Comparison of ENCODE assay signal across 10 cellular contexts in the genomic region with DNA sequence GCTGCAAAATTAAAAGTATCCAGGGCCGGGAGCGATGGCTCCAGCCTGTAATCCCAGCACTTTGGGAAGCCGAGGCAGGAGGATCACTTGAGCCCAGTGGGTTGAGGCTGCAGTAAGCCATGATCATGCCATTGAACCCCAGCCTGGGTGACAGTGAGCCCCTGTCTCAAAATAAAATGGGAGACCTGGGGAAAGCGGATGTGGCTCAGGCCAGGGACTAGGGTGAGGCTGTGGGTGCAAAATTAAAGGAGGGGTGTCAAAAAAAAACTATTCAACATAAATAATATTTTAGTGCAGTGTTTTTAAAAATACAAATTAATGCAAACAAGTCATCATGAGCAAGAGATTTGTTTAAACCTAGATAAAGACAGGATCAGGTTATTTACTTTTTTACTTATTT.
A peak's percentile ranks its signal among the peaks of the same experiment; 100 is the strongest.
DNase-seq lines count a peak whose midpoint lies in the region; ATAC-seq, FAIRE-seq and TF ChIP-seq lines count a peak whose summit lies in the region.
"Had no signal": no experiment of that assay in that cellular context is flagged by ENCODE, and none has a peak within 500 bp of the region (broad histone marks: within the 10 kb centered on the region; RNA-seq: fewer than 3 reads in every experiment).

No MANE protein-coding gene starts in this region.

- POLR2A ChIA-PET in activated naive CD8-positive, alpha-beta T cell treated with anti-CD3 and anti-CD28 coated beads, Interleukin-2, amount 10 ng/mL, durations not matched to agents 7 days and 5 days (lab: Charles Lee): no interaction called here

- H3K9me3 Mint-ChIP-seq in activated naive CD8-positive, alpha-beta T cell treated with anti-CD3 and anti-CD28 coated beads, Interleukin-2, amount 10 ng/mL, durations not matched to agents 7 days and 5 days: no peaks in the 10 kb centered on the region

- H3K4me1 Mint-ChIP-seq in activated naive CD8-positive, alpha-beta T cell treated with anti-CD3 and anti-CD28 coated beads, Interleukin-2, amount 10 ng/mL, durations not matched to agents 7 days and 5 days: peaks cover 6% of the 10 kb centered on the region

- H3K27ac ChIP-seq in kidney (ENCODE audit: low read depth in 2 of 2, low read length in 2 of 2): peak overlapping the region in 1 of 2 donors; percentile 23
- H3K27ac ChIP-seq in smooth muscle cell (ENCODE audit: low read depth): peak overlapping the region; percentile 62

- no peak for TF ChIP-seq CTCF in kidney (IDR thresholded peaks at IDR 0.05; ENCODE audit: borderline replicate concordance, extremely low read depth, insufficient read depth)
- TF ChIP-seq CTCF in smooth muscle cell (IDR thresholded peaks at IDR 0.05; ENCODE audit: borderline replicate concordance, insufficient read depth, poor library complexity, severe bottlenecking): no peak

- H3K4me1 ChIP-seq in kidney (ENCODE audit: control insufficient read depth in 1 of 2, insufficient read depth in 1 of 2, low read depth in 1 of 2, low read length in 2 of 2): peaks cover 0 to 4% of the 10 kb centered on the region in 2 donors
- peaks cover 32% of the 10 kb centered on the region for H3K4me1 ChIP-seq in smooth muscle cell (ENCODE audit: low read depth)

- H3K36me3 Mint-ChIP-seq in activated naive CD8-positive, alpha-beta T cell treated with anti-CD3 and anti-CD28 coated beads, Interleukin-2, amount 10 ng/mL, durations not matched to agents 7 days and 5 days: no peaks in the 10 kb centered on the region

- no peak for DNase-seq in H7
- DNase-seq in activated naive CD8-positive, alpha-beta T cell treated with anti-CD3 and anti-CD28 coated beads, Interleukin-2, amount 10 ng/mL, durations not matched to agents 7 days and 5 days: no peak
- DNase-seq in kidney: no peak
- no peak for DNase-seq in smooth muscle cell (lab: John Stamatoyannopoulos, UW; ENCODE audit: unreplicated experiment)
- no peak for DNase-seq in DMS53 treated with DMSO at 0.1 percent for 48 hours (lab: John Stamatoyannopoulos, UW; ENCODE audit: unreplicated experiment)
- DNase-seq in SIG-M5 (lab: John Stamatoyannopoulos, UW): no peak
- DNase-seq in medulla oblongata (ENCODE audit: extremely low spot score): no peak
- DNase-seq: KBM-7 had no signal

- WGBS in smooth muscle cell (ENCODE audit: low lambda C conversion rate): 78% methylated on average over 4 of the region's 4 CpGs

- H3K27me3 Mint-ChIP-seq in activated naive CD8-positive, alpha-beta T cell treated with anti-CD3 and anti-CD28 coated beads, Interleukin-2, amount 10 ng/mL, durations not matched to agents 7 days and 5 days: peaks cover 47% of the 10 kb centered on the region

- H3K4me3 ChIP-seq in H7 (ENCODE audit: insufficient read depth, low read depth, low read length): peak overlapping the region; percentile 27; the same call in 1 of the 2 replicates
- H3K4me3 ChIP-seq in kidney (ENCODE audit: low read length in 2 of 2): peak overlapping the region; percentile 14 to 67
- H3K4me3 ChIP-seq in smooth muscle cell: peak overlapping the region; percentile 40

- H2AFZ ChIP-seq in smooth muscle cell (ENCODE audit: low read depth): peak overlapping the region; percentile 84

- H3K9me3 ChIP-seq in kidney (ENCODE audit: control insufficient read depth in 1 of 2, low read length in 2 of 2): no peaks in the 10 kb centered on the region
- no peaks in the 10 kb centered on the region for H3K9me3 ChIP-seq in smooth muscle cell (replicated peaks; ENCODE audit: low read depth)
- H3K9me3 ChIP-seq: pancreas had no signal

- H3K36me3 ChIP-seq in H7 (replicated peaks; ENCODE audit: control insufficient read depth, insufficient read depth, low read length) (no peaks in the 10 kb centered on the region), kidney (ENCODE audit: control insufficient read depth in 1 of 2, insufficient read depth in 2 of 2, low read length in 2 of 2) (no peaks in the 10 kb centered on the region), smooth muscle cell (ENCODE audit: low read depth) (no peaks in the 10 kb centered on the region)
- H3K36me3 ChIP-seq: pancreas had no signal

- H3K9ac ChIP-seq in kidney (ENCODE audit: low read length in 2 of 2): peak overlapping the region in 1 of 2 donors; percentile 58
- H3K9ac ChIP-seq in smooth muscle cell (ENCODE audit: low read depth): no peak overlapping the region

- peak overlapping the region; percentile 50 for H3K4me3 Mint-ChIP-seq in activated naive CD8-positive, alpha-beta T cell treated with anti-CD3 and anti-CD28 coated beads, Interleukin-2, amount 10 ng/mL, durations not matched to agents 7 days and 5 days

- no peak overlapping the region for H3K27ac Mint-ChIP-seq in activated naive CD8-positive, alpha-beta T cell treated with anti-CD3 and anti-CD28 coated beads, Interleukin-2, amount 10 ng/mL, durations not matched to agents 7 days and 5 days

- ATAC-seq in activated naive CD8-positive, alpha-beta T cell treated with anti-CD3 and anti-CD28 coated beads, Interleukin-2, amount 10 ng/mL, durations not matched to agents 7 days and 5 days (ENCODE audit: low read depth): no peak

- H4K20me1 ChIP-seq in smooth muscle cell (ENCODE audit: low read depth): no peaks in the 10 kb centered on the region

- H3K79me2 ChIP-seq in smooth muscle cell (ENCODE audit: low read depth): no peaks in the 10 kb centered on the region

- peaks cover 6% of the 10 kb centered on the region; the same call in 1 of the 2 replicates for H3K27me3 ChIP-seq in H7 (ENCODE audit: control insufficient read depth, insufficient read depth, low read length)
- H3K27me3 ChIP-seq in smooth muscle cell (ENCODE audit: low read depth): no peaks in the 10 kb centered on the region
- H3K27me3 ChIP-seq: pancreas had no signal

- no peak for FAIRE-seq in kidney (lab: Jason Lieb, UNC)
- FAIRE-seq: G401.6, pancreas had no signal

- peak overlapping the region; percentile 83 for H3K4me2 ChIP-seq in smooth muscle cell

- intact Hi-C loops in kidney (cut with DNase I): no loop called here

- H3F3A ChIP-seq in smooth muscle cell (ENCODE audit: low read depth): peaks cover 20% of the 10 kb centered on the region
